In genomic region chr7:44218418-44219201, GRCh38 we compare ENCODE assay signal across 13 cellular contexts. TPM values are rescaled to one million over a fixed set of nuclear protein-coding genes. Genes with fewer than 3 reads are reported as not detected.
DNase-seq lines count a peak whose midpoint lies in the region; ATAC-seq and TF ChIP-seq lines count a peak whose summit lies in the region.
"Had no signal": no experiment of that assay in that cellular context is flagged by ENCODE, and none has a peak within 500 bp of the region (broad histone marks: within the 10 kb centered on the region; RNA-seq: fewer than 3 reads in every experiment).

No MANE protein-coding gene starts in this region.

- H4K20me1 ChIP-seq in OCI-LY7 (ENCODE audit: insufficient read depth, low read length) = no peaks in the 10 kb centered on the region

- H3K36me3 ChIP-seq in OCI-LY7 (ENCODE audit: insufficient read depth, low read length) = peaks cover under 1% of the 10 kb centered on the region; the same call in 1 of the 2 replicates
- H3K36me3 ChIP-seq: pancreas had no signal

- CTCF ChIA-PET in OCI-LY7 (lab: Charles Lee; ENCODE audit: unreplicated experiment) = no interaction called here

- H3K27me3 Mint-ChIP-seq in nephron progenitor cell (ENCODE audit: low read depth, poor library complexity) = no peaks in the 10 kb centered on the region
- H3K27me3 Mint-ChIP-seq: B cell had no signal

- H3K4me3 Mint-ChIP-seq in nephron progenitor cell = peak overlapping the region; percentile 45
- H3K4me3 Mint-ChIP-seq: B cell had no signal

- DNase-seq in EL (peak; percentile 17), OCI-LY7 (ENCODE audit: low spot score) (peak; percentile 49), head of caudate nucleus (peak in 40 of 42 donors; percentile 8 to 84 (median 64)), nephron progenitor cell (peak; percentile 76), NCI-H345 (lab: John Stamatoyannopoulos, UW) (no peak)
- no peak for DNase-seq in NK-92 treated with Interleukin-12 subunit alpha and Interleukin-12 subunit beta, amount 100 ng/mL, for 24 hours (lab: John Stamatoyannopoulos, UW)
- no peak for DNase-seq in activated CD4-positive, alpha-beta T cell treated with anti-CD3 and anti-CD28 coated beads, Interleukin-2, amount 50 U/mL, for 48 hours
- DNase-seq: activated T-cell treated with anti-CD3 and anti-CD28 coated beads, Interleukin-2, amount 50 U/mL, for 48 hours had no signal

- H3K27ac ChIP-seq in OCI-LY7 (ENCODE audit: low read depth, low read length, poor library complexity, severe bottlenecking) = no peak overlapping the region
- H3K27ac ChIP-seq: gastroesophageal sphincter, pancreas, SJSA1 had no signal

- H3K27ac Mint-ChIP-seq in nephron progenitor cell = no peak overlapping the region
- H3K27ac Mint-ChIP-seq: B cell had no signal

- no peaks in the 10 kb centered on the region for H3K9me2 ChIP-seq in OCI-LY7 (ENCODE audit: insufficient read depth, low read length)

- no peak overlapping the region for H3K4me3 ChIP-seq in OCI-LY7 (ENCODE audit: low read depth, low read length, poor library complexity, severe bottlenecking)
- H3K4me3 ChIP-seq: gastroesophageal sphincter, pancreas, SJSA1 had no signal

- no peaks in the 10 kb centered on the region for H3K36me3 Mint-ChIP-seq in nephron progenitor cell (ENCODE audit: low read depth)

- H3K4me1 Mint-ChIP-seq in nephron progenitor cell = peaks cover 67% of the 10 kb centered on the region

- no peaks in the 10 kb centered on the region for H3K9me3 ChIP-seq in OCI-LY7 (ENCODE audit: low read length)
- H3K9me3 ChIP-seq: pancreas, SJSA1 had no signal

- intact Hi-C loops in OCI-LY7 (cut with micrococcal nuclease; ENCODE audit: unreplicated experiment) (no loop called here), head of caudate nucleus (cut with DNase I) (loop anchor here (10.0 kb wide), 1 partner anchor 346 kb away; no protein-coding TSS in a partner anchor)

- H2AFZ ChIP-seq in OCI-LY7 (ENCODE audit: low read length) = no peak overlapping the region

- H3K9me3 Mint-ChIP-seq in nephron progenitor cell = no peaks in the 10 kb centered on the region

- no peaks in the 10 kb centered on the region for H3K79me2 ChIP-seq in OCI-LY7 (ENCODE audit: insufficient read depth, low read depth, low read length)

- no peak overlapping the region for H3K4me2 ChIP-seq in OCI-LY7 (ENCODE audit: low read length)

- no peak for ATAC-seq in HG03039 (IDR thresholded peaks at IDR 0.05; ENCODE audit: unreplicated experiment)
- ATAC-seq: gastroesophageal sphincter, pancreas had no signal

- TF ChIP-seq CTCF in OCI-LY7 (conservative IDR thresholded peaks at IDR 0.05; ENCODE audit: low read length) (peak; percentile 53), nephron progenitor cell (IDR thresholded peaks at IDR 0.05) (peak; percentile 24)

- POLR2A ChIA-PET in OCI-LY7 (lab: Charles Lee) = interaction anchor here (0.6 to 1.1 kb wide), 3 partner anchors 10 to 343 kb away, joined by 3 to 4 read pairs (median 3); no protein-coding TSS in a partner anchor

- peaks cover 11% of the 10 kb centered on the region for H3K4me1 ChIP-seq in OCI-LY7 (ENCODE audit: insufficient read depth, low read length, poor library complexity, severe bottlenecking)
- H3K4me1 ChIP-seq: gastroesophageal sphincter had no signal

- no TSS peak for BruUV-seq in OCI-LY7 (replicated peaks; lab: Mats Ljungman, UMichigan)

RNA-seq across cellular contexts. Expression of gene YKT6, which starts 17.8 kb away (rescaled TPM):
- 41.1 and 50.6 TPM in 2 replicates for total RNA-seq in OCI-LY7 (2014; rRNA removed; shearing (Covaris generic))
- total RNA-seq in OCI-LY7 (2022) = 70.5 and 74.2 TPM in 2 replicates

RNA-seq across cellular contexts. Expression of gene GCK, which starts 29.4 kb away (rescaled TPM):
- total RNA-seq in OCI-LY7 (2014; rRNA removed; shearing (Covaris generic)) = 0.16 TPM in 1 of 2 replicates, not detected in the other
- not detected in 2 replicates for total RNA-seq in OCI-LY7 (2022)

Comparison
In these comparisons a context has a peak if more than half of its experiments do, and no peak if none do; other contexts are left out.
1. DNase-seq: peak in EL (single experiment), OCI-LY7 (single experiment), head of caudate nucleus (40 of 42) and nephron progenitor cell (single experiment); none in NK-92 treated with Interleukin-12 subunit alpha and Interleukin-12 subunit beta, amount 100 ng/mL, for 24 hours (single experiment), activated CD4-positive, alpha-beta T cell treated with anti-CD3 and anti-CD28 coated beads, Interleukin-2, amount 50 U/mL, for 48 hours (0 of 2) and NCI-H345 (single experiment).